Comparison of ENCODE assay signal across 11 cellular contexts in genomic region chr6:16901777-16902176, GRCh38.
A peak's percentile ranks its signal among the peaks of the same experiment; 100 is the strongest.
DNase-seq lines count a peak whose midpoint lies in the region; ATAC-seq and TF ChIP-seq lines count a peak whose summit lies in the region.
"Had no signal": no experiment of that assay in that cellular context is flagged by ENCODE, and none has a peak within 500 bp of the region (broad histone marks: within the 10 kb centered on the region; RNA-seq: fewer than 3 reads in every experiment).

No MANE protein-coding gene starts in this region.

- no peak overlapping the region for H3K4me3 Mint-ChIP-seq in Caco-2 (ENCODE audit: unreplicated experiment)

- no peaks in the 10 kb centered on the region for H3K9me3 Mint-ChIP-seq in Caco-2 (ENCODE audit: unreplicated experiment)

- CTCF ChIA-PET in Caco-2 (lab: Charles Lee) = no interaction called here

- H3K36me3 ChIP-seq in body of pancreas (replicated peaks in 1 of 2; ENCODE audit: insufficient read depth in 1 of 2, low read depth in 2 of 2) (no peaks in the 10 kb centered on the region), uterus (no peaks in the 10 kb centered on the region), WERI-Rb-1 (no peaks in the 10 kb centered on the region), Caco-2 (ENCODE audit: control insufficient read depth, insufficient read depth, low read length) (no peaks in the 10 kb centered on the region)

- DNase-seq in NCI-H1092 (lab: John Stamatoyannopoulos, UW) = peak; percentile 1
- no peak for DNase-seq in NCI-H1092 treated with DMSO at 0.1 percent for 48 hours (lab: John Stamatoyannopoulos, UW)
- peak; percentile 51 to 79 (median 64) for DNase-seq in body of pancreas
- peak; percentile 49 for DNase-seq in iris pigment epithelial cell (ENCODE audit: low read depth)
- DNase-seq in uterus = peak; percentile 21 to 43
- DNase-seq in WERI-Rb-1 = no peak
- DNase-seq in Caco-2 = no peak
- DNase-seq: activated CD8-positive, alpha-beta memory T cell treated with anti-CD3 and anti-CD28 coated beads, Interleukin-2, amount 50 U/mL, for 48 hours; NCI-H1930 had no signal

- no peak for TF ChIP-seq CTCF in body of pancreas (IDR thresholded peaks at IDR 0.05)
- no peak for TF ChIP-seq CTCF in uterus (IDR thresholded peaks at IDR 0.05)
- no peak for TF ChIP-seq CTCF in WERI-Rb-1 (IDR thresholded peaks at IDR 0.05; ENCODE audit: low read depth, low read length)
- no peak for TF ChIP-seq CTCF in Caco-2 (IDR thresholded peaks at IDR 0.05; ENCODE audit: insufficient read depth in 1 of 2, low read depth in 1 of 2, low read length in 1 of 2, severe bottlenecking in 1 of 2, unreplicated experiment in 1 of 2)

- WGBS in body of pancreas, 2 donors = 6 to 9% methylated on average over 3 of the region's 3 CpGs

- ATAC-seq in body of pancreas = peak; percentile 45
- ATAC-seq in HG02798 (IDR thresholded peaks at IDR 0.05; ENCODE audit: poor library complexity, unreplicated experiment) = no peak

- H3K27ac ChIP-seq in body of pancreas (no peak overlapping the region), uterus (no peak overlapping the region), WERI-Rb-1 (no peak overlapping the region)
- H3K27ac ChIP-seq: skin epidermis had no signal

- TF ChIP-seq POLR2A in body of pancreas (IDR thresholded peaks at IDR 0.05) = no peak
- no peak for TF ChIP-seq POLR2A in uterus (IDR thresholded peaks at IDR 0.05)

- intact Hi-C loops in body of pancreas (cut with DNase I) = no loop called here
- intact Hi-C loops in uterus (cut with DNase I; ENCODE audit: low total_unique reads) = no loop called here
- intact Hi-C loops in Caco-2 (cut with micrococcal nuclease; ENCODE audit: unreplicated experiment) = no loop called here

- peaks cover 14% of the 10 kb centered on the region for H3K27me3 Mint-ChIP-seq in Caco-2 (ENCODE audit: insufficient read depth, unreplicated experiment)

- no TSS peak for BruUV-seq in Caco-2 (replicated peaks; lab: Mats Ljungman, UMichigan)

- no peaks in the 10 kb centered on the region for H3K36me3 Mint-ChIP-seq in Caco-2 (ENCODE audit: insufficient read depth, unreplicated experiment)

- no peak overlapping the region for H3K4me3 ChIP-seq in body of pancreas
- no peak overlapping the region for H3K4me3 ChIP-seq in uterus
- H3K4me3 ChIP-seq in WERI-Rb-1 (ENCODE audit: low read depth, low read length) = no peak overlapping the region
- no peak overlapping the region for H3K4me3 ChIP-seq in Caco-2 (ENCODE audit: low read depth, low read length)
- H3K4me3 ChIP-seq: skin epidermis had no signal

- POLR2A ChIA-PET in Caco-2 (lab: Charles Lee) = no interaction called here

- H3K9me3 ChIP-seq in body of pancreas (no peaks in the 10 kb centered on the region), uterus (no peaks in the 10 kb centered on the region), WERI-Rb-1 (ENCODE audit: severe bottlenecking) (no peaks in the 10 kb centered on the region), Caco-2 (no peaks in the 10 kb centered on the region)

- peaks cover 6% of the 10 kb centered on the region for H3K4me1 ChIP-seq in body of pancreas
- H3K4me1 ChIP-seq in uterus = no peaks in the 10 kb centered on the region
- H3K4me1 ChIP-seq in Caco-2 = no peaks in the 10 kb centered on the region

- no peaks in the 10 kb centered on the region for H3K4me1 Mint-ChIP-seq in Caco-2 (ENCODE audit: low read depth, unreplicated experiment)

- no peak overlapping the region for H3K27ac Mint-ChIP-seq in Caco-2 (ENCODE audit: unreplicated experiment)

- H3K27me3 ChIP-seq in body of pancreas (no peaks in the 10 kb centered on the region), uterus (no peaks in the 10 kb centered on the region), WERI-Rb-1 (ENCODE audit: insufficient read depth, low read depth, severe bottlenecking) (no peaks in the 10 kb centered on the region), Caco-2 (replicated peaks; ENCODE audit: control insufficient read depth, insufficient read depth, low read length) (no peaks in the 10 kb centered on the region; the same call in 1 of the 2 replicates)

Comparison
In these comparisons a context has a peak if more than half of its experiments do, and no peak if none do; other contexts are left out.
1. DNase-seq: peak in NCI-H1092 (single experiment), body of pancreas (4 of 4), iris pigment epithelial cell (single experiment) and uterus (2 of 2); none in NCI-H1092 treated with DMSO at 0.1 percent for 48 hours (single experiment), WERI-Rb-1 (single experiment) and Caco-2 (0 of 2).